In genomic region chr6:152124432-152125074, GRCh38 we compare ENCODE assay signal across 9 cellular contexts.
A peak's percentile ranks its signal among the peaks of the same experiment; 100 is the strongest.
DNase-seq lines count a peak whose midpoint lies in the region; ATAC-seq and TF ChIP-seq lines count a peak whose summit lies in the region.
"Had no signal": no experiment of that assay in that cellular context is flagged by ENCODE, and none has a peak within 500 bp of the region (broad histone marks: within the 10 kb centered on the region; RNA-seq: fewer than 3 reads in every experiment).

No MANE protein-coding gene starts in this region.

- no peak overlapping the region for H2AFZ ChIP-seq in GM23338

- no peaks in the 10 kb centered on the region; the same call in 2 of the 3 replicates for H3K4me1 Mint-ChIP-seq in GM23338

- H3K4me3 ChIP-seq in GM23338 (no peak overlapping the region), astrocyte of the cerebellum (ENCODE audit: low read depth, low read length) (no peak overlapping the region), iPS DF 6.9 (ENCODE audit: low read length) (no peak overlapping the region), suprapubic skin (no peak overlapping the region)

- H3K36me3 Mint-ChIP-seq in GM23338 (ENCODE audit: low read depth): no peaks in the 10 kb centered on the region

- no peaks in the 10 kb centered on the region for H3K9me3 Mint-ChIP-seq in GM23338

- H3K27ac Mint-ChIP-seq in GM23338: no peak overlapping the region

- H3K9me3 ChIP-seq in iPS DF 6.9 (ENCODE audit: control insufficient read depth, insufficient read depth, low read length): no peaks in the 10 kb centered on the region
- no peaks in the 10 kb centered on the region for H3K9me3 ChIP-seq in suprapubic skin

- no peak overlapping the region for H3K27ac ChIP-seq in GM23338 (ENCODE audit: low read depth)
- no peak overlapping the region for H3K27ac ChIP-seq in iPS DF 6.9 (ENCODE audit: low read length)
- no peak overlapping the region for H3K27ac ChIP-seq in suprapubic skin

- ATAC-seq in GM23338: peak; percentile 60

- H3K27me3 ChIP-seq in GM23338 (ENCODE audit: insufficient read depth) (no peaks in the 10 kb centered on the region), iPS DF 6.9 (ENCODE audit: control insufficient read depth, insufficient read depth, low read length) (no peaks in the 10 kb centered on the region), suprapubic skin (no peaks in the 10 kb centered on the region)

- in situ Hi-C loops in astrocyte of the cerebellum (cut with HindIII; ENCODE audit: low sequenced_read_pairs): loop anchor here (25.0 kb wide), 1 partner anchor 362 kb away; no protein-coding TSS in a partner anchor

- no peaks in the 10 kb centered on the region for H4K20me1 ChIP-seq in GM23338 (replicated peaks; ENCODE audit: insufficient read depth)

- no peaks in the 10 kb centered on the region for H3F3A ChIP-seq in GM23338 (replicated peaks; ENCODE audit: low read depth)

- WGBS in iPS DF 6.9 (ENCODE audit: insufficient coverage, insufficient read length): no CpG with 5 or more reads among the region's 3 CpGs
- WGBS in suprapubic skin: 48% methylated on average over 3 of the region's 3 CpGs

- H3K4me2 ChIP-seq in GM23338: no peak overlapping the region

- no peaks in the 10 kb centered on the region; the same call in 1 of the 2 replicates for H3K9me2 ChIP-seq in GM23338 (ENCODE audit: insufficient read depth)

- peaks cover 2% of the 10 kb centered on the region for H3K27me3 Mint-ChIP-seq in GM23338 (ENCODE audit: insufficient read depth, low read depth, poor library complexity)

- H3K36me3 ChIP-seq in GM23338 (ENCODE audit: insufficient read depth) (no peaks in the 10 kb centered on the region), iPS DF 6.9 (ENCODE audit: control insufficient read depth, insufficient read depth, low read length) (no peaks in the 10 kb centered on the region), suprapubic skin (peaks cover 23% of the 10 kb centered on the region)

- DNase-seq in NCI-H2107 treated with DMSO at 0.1 percent for 48 hours (lab: John Stamatoyannopoulos, UW; ENCODE audit: unreplicated experiment) (peak; percentile 55), NCI-H2107 (lab: John Stamatoyannopoulos, UW) (no peak), GM23338 (ENCODE audit: low spot score) (peak; percentile 62), NCI-H1417 (lab: John Stamatoyannopoulos, UW) (peak in 2 of 3 experiments; percentile 55 to 86), astrocyte of the cerebellum (ENCODE audit: low read depth) (peak; percentile 62), iPS DF 6.9 (ENCODE audit: low read depth, low spot score) (peak; percentile 20), suprapubic skin (ENCODE audit: low spot score in 2 of 2) (no peak)
- DNase-seq in activated T-cell treated with anti-CD3 and anti-CD28 coated beads, Interleukin-2, amount 50 U/mL, for 48 hours: no peak

- H3K4me3 Mint-ChIP-seq in GM23338: no peak overlapping the region
- H3K4me3 Mint-ChIP-seq: CD8-positive, alpha-beta memory T cell had no signal

- H3K79me2 ChIP-seq in GM23338 (replicated peaks; ENCODE audit: insufficient read depth): no peaks in the 10 kb centered on the region

- no peak for TF ChIP-seq POLR2A in suprapubic skin (IDR thresholded peaks at IDR 0.05)

- TF ChIP-seq EP300 in suprapubic skin (IDR thresholded peaks at IDR 0.05): no peak

- H3K4me1 ChIP-seq in GM23338 (ENCODE audit: insufficient read depth) (no peaks in the 10 kb centered on the region), iPS DF 6.9 (ENCODE audit: control insufficient read depth, insufficient read depth, low read length) (no peaks in the 10 kb centered on the region), suprapubic skin (peaks cover 12% of the 10 kb centered on the region)

- TF ChIP-seq CTCF in GM23338 (conservative IDR thresholded peaks at IDR 0.05; ENCODE audit: low read depth in 2 of 2) (peak; percentile 77 to 89), astrocyte of the cerebellum (IDR thresholded peaks at IDR 0.05; ENCODE audit: low read depth, low read length, missing control alignments) (peak; percentile 74), suprapubic skin (IDR thresholded peaks at IDR 0.05) (peak; percentile 70 to 73)

TF ChIP-seq in GM23338, 12 proteins besides CTCF, POLR2A, EP300 and RAD21 (continues in another document):
- TF ChIP-seq NANOG (IDR thresholded peaks at IDR 0.05; ENCODE audit: borderline replicate concordance): no peak
- TF ChIP-seq ZNF114 (CRISPR knock-in tag; IDR thresholded peaks at IDR 0.05): no peak
- TF ChIP-seq ZNF462 (CRISPR knock-in tag; IDR thresholded peaks at IDR 0.05): no peak
- TF ChIP-seq POLR2AphosphoS5 (IDR thresholded peaks at IDR 0.05; ENCODE audit: low read depth): no peak
- TF ChIP-seq REST (IDR thresholded peaks at IDR 0.05; ENCODE audit: unreplicated experiment): no peak

Comparison
In these comparisons a context has a peak if more than half of its experiments do, and no peak if none do; other contexts are left out.
1. DNase-seq: peak in NCI-H2107 treated with DMSO at 0.1 percent for 48 hours (single experiment), GM23338 (single experiment), NCI-H1417 (2 of 3), astrocyte of the cerebellum (single experiment) and iPS DF 6.9 (single experiment); none in NCI-H2107 (single experiment), suprapubic skin (0 of 2) and activated T-cell treated with anti-CD3 and anti-CD28 coated beads, Interleukin-2, amount 50 U/mL, for 48 hours (0 of 2).
2. Peak in every context shown above with its lines, with median percentiles within 50 percentile points of each other: CTCF ChIP-seq.